ENCODE assay signal across 8 cellular contexts in genomic region chr2:219530048-219530963, GRCh38. TPM values are rescaled to one million over a fixed set of nuclear protein-coding genes. Genes with fewer than 3 reads are reported as not detected.
A peak's percentile ranks its signal among the peaks of the same experiment; 100 is the strongest.
DNase-seq lines count a peak whose midpoint lies in the region; ATAC-seq and TF ChIP-seq lines count a peak whose summit lies in the region.

No MANE protein-coding gene starts in this region.

- no peaks in the 10 kb centered on the region for H3K4me1 Mint-ChIP-seq in activated naive CD8-positive, alpha-beta T cell treated with anti-CD3 and anti-CD28 coated beads for 36 hours

- DNase-seq in GM12865 (ENCODE audit: low read depth) = peak; percentile 86
- DNase-seq in NAMALWA (ENCODE audit: low spot score) = peak; percentile 88
- peak; percentile 84 for DNase-seq in SKM-1 treated with dmso at 0.1 percent for 144 hours (lab: John Stamatoyannopoulos, UW; ENCODE audit: unreplicated experiment)
- DNase-seq in activated naive CD8-positive, alpha-beta T cell treated with anti-CD3 and anti-CD28 coated beads for 36 hours = peak; percentile 87
- DNase-seq in Right ventricle myocardium superior = peak; percentile 89
- DNase-seq in prostate gland (ENCODE audit: low spot score) = peak; percentile 74
- DNase-seq in uterus = peak; percentile 79 to 88

- H3K36me3 Mint-ChIP-seq in activated naive CD8-positive, alpha-beta T cell treated with anti-CD3 and anti-CD28 coated beads for 36 hours = no peaks in the 10 kb centered on the region

- TF ChIP-seq POLR2A in prostate gland (IDR thresholded peaks at IDR 0.05) (no peak), uterus (IDR thresholded peaks at IDR 0.05) (peak in 1 of 2 donors; percentile 12)

- ATAC-seq in HG02588 (IDR thresholded peaks at IDR 0.05; ENCODE audit: unreplicated experiment) (peak; percentile 86), Right ventricle myocardium superior (ENCODE audit: poor library complexity) (peak; percentile 91)

- no peak overlapping the region for H3K4me3 ChIP-seq in GM12865 (ENCODE audit: low read depth, low read length)
- no peak overlapping the region for H3K4me3 ChIP-seq in prostate gland
- no peak overlapping the region for H3K4me3 ChIP-seq in uterus

- H3K4me1 ChIP-seq in prostate gland (replicated peaks) (no peaks in the 10 kb centered on the region), uterus (no peaks in the 10 kb centered on the region)

- H3K27me3 Mint-ChIP-seq in activated naive CD8-positive, alpha-beta T cell treated with anti-CD3 and anti-CD28 coated beads for 36 hours = peaks cover 59% of the 10 kb centered on the region

- TF ChIP-seq CTCF in GM12865 (IDR thresholded peaks at IDR 0.05; ENCODE audit: insufficient read depth, low read depth, low read length, missing control alignments) = peak; percentile 96
- peak; percentile 90 to 100 (median 97) for TF ChIP-seq CTCF in prostate gland (IDR thresholded peaks at IDR 0.05)
- TF ChIP-seq CTCF in uterus (IDR thresholded peaks at IDR 0.05) = peak; percentile 97 to 100 (median 100)

- no peaks in the 10 kb centered on the region for H3K9me3 ChIP-seq in prostate gland
- no peaks in the 10 kb centered on the region for H3K9me3 ChIP-seq in uterus

- H3K27me3 ChIP-seq in prostate gland (replicated peaks; ENCODE audit: insufficient read depth) (no peaks in the 10 kb centered on the region), uterus (no peaks in the 10 kb centered on the region)

- H3K27ac Mint-ChIP-seq in activated naive CD8-positive, alpha-beta T cell treated with anti-CD3 and anti-CD28 coated beads for 36 hours = no peak overlapping the region

- no peak overlapping the region for H3K4me3 Mint-ChIP-seq in activated naive CD8-positive, alpha-beta T cell treated with anti-CD3 and anti-CD28 coated beads for 36 hours

- H3K36me3 ChIP-seq in prostate gland (no peaks in the 10 kb centered on the region), uterus (no peaks in the 10 kb centered on the region)

- H3K9me3 Mint-ChIP-seq in activated naive CD8-positive, alpha-beta T cell treated with anti-CD3 and anti-CD28 coated beads for 36 hours = no peaks in the 10 kb centered on the region

- H3K27ac ChIP-seq in prostate gland (no peak overlapping the region), uterus (peak overlapping the region in 1 of 2 donors; percentile 29)

- intact Hi-C loops in Right ventricle myocardium superior (cut with DNase I) (loop anchor here (2.0 to 5.0 kb wide), 2 partner anchors 53 to 126 kb away; no protein-coding TSS in a partner anchor), prostate gland (cut with DNase I) (loop anchor here (10.0 kb wide), 1 partner anchor 236 kb away; no protein-coding TSS in a partner anchor), uterus (cut with DNase I; ENCODE audit: low total_unique reads) (loop anchor here (5.0 kb wide), 1 partner anchor 128 kb away; no protein-coding TSS in a partner anchor)

- 14% methylated on average over 21 of the region's 21 CpGs for WGBS in prostate gland

RNA-seq across cellular contexts. Expression of gene CHPF, which starts 13.3 kb away (rescaled TPM):
- total RNA-seq in activated naive CD8-positive, alpha-beta T cell treated with anti-CD3 and anti-CD28 coated beads for 36 hours = 10 to 100 TPM; 21.9 to 23.9 TPM
- 85.9 TPM for total RNA-seq in Right ventricle myocardium superior
- 100 to 1,000 TPM; 150 to 819 TPM for total RNA-seq in prostate gland
- total RNA-seq in uterus = 100 to 1,000 TPM in 1 of 4 donors, 10 to 100 TPM in 3; 16.5 to 194 (median 42.5) TPM

RNA-seq across cellular contexts. Expression of gene TMEM198, which starts 13.5 kb away (rescaled TPM):
- 1 to 10 TPM; 3.5 to 4.2 TPM for total RNA-seq in activated naive CD8-positive, alpha-beta T cell treated with anti-CD3 and anti-CD28 coated beads for 36 hours
- total RNA-seq in Right ventricle myocardium superior (2.6 TPM), prostate gland (10 to 100 TPM in 1 of 2 donors, 1 to 10 TPM in 1; 5.7 to 11.5 TPM), uterus (1 to 10 TPM in 2 of 4 donors, under 1 TPM in 1, not detected in 1; 0.77 to 5.3 (median 5.1) TPM)

RNA-seq across cellular contexts. Expression of gene ASIC4, which starts 16.0 kb away (rescaled TPM):
- total RNA-seq in activated naive CD8-positive, alpha-beta T cell treated with anti-CD3 and anti-CD28 coated beads for 36 hours = not detected
- total RNA-seq in Right ventricle myocardium superior = not detected
- total RNA-seq in prostate gland = under 1 TPM; 0.09 to 0.45 TPM
- total RNA-seq in uterus = under 1 TPM in 2 of 4 donors, not detected in 2; 0.21 to 0.30 TPM

RNA-seq across cellular contexts. Expression of gene GMPPA, which starts 31.6 kb away (rescaled TPM):
- total RNA-seq in activated naive CD8-positive, alpha-beta T cell treated with anti-CD3 and anti-CD28 coated beads for 36 hours = 10 to 100 TPM; 29.1 to 31.5 TPM
- total RNA-seq in Right ventricle myocardium superior = 22.3 TPM
- total RNA-seq in prostate gland = 10 to 100 TPM; 41.2 to 53.8 TPM
- total RNA-seq in uterus = 10 to 100 TPM; 14.1 to 39.5 (median 27.6) TPM

RNA-seq across cellular contexts. Expression of gene OBSL1, which starts 41.0 kb away (rescaled TPM):
- 1 to 10 TPM; 1.7 to 2.0 TPM for total RNA-seq in activated naive CD8-positive, alpha-beta T cell treated with anti-CD3 and anti-CD28 coated beads for 36 hours
- 165 TPM for total RNA-seq in Right ventricle myocardium superior
- total RNA-seq in prostate gland = 100 to 1,000 TPM; 142 to 330 TPM
- 100 to 1,000 TPM in 2 of 4 donors, 10 to 100 TPM in 2; 53.2 to 146 (median 113) TPM for total RNA-seq in uterus
